Comparison of ENCODE assay signal across 1 cellular context in the genomic region with DNA sequence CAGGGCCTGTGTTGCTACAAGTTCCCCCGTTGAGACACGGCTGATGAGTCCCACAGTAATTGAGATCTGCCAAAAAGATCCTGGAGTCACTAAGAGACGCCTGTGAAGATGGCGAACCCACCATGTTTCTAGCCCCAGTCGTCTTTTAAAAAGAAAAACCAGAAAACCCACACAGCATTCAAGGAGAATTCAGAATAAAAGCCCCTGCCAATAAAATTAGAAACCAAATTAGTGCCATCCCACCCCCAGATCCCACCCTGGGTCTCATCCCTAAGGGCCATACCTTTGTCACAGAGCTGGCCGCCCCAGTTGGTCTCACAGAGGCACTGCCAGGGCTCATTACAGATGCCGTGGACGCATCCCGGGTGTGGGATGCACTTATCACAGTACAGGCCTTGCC.
TF ChIP-seq lines count a peak whose summit lies in the region.

No MANE protein-coding gene starts in this region.

TF ChIP-seq in HepG2, 621 proteins besides CTCF, POLR2A, EP300 and RAD21 (continued from another document):
- 0 out of 2 replicates have a peak, but pooled peaks have one; percentile 11 for TF ChIP-seq BRD4 (CRISPR knock-in tag; IDR thresholded peaks at IDR 0.05)
- TF ChIP-seq, protein P1, sequence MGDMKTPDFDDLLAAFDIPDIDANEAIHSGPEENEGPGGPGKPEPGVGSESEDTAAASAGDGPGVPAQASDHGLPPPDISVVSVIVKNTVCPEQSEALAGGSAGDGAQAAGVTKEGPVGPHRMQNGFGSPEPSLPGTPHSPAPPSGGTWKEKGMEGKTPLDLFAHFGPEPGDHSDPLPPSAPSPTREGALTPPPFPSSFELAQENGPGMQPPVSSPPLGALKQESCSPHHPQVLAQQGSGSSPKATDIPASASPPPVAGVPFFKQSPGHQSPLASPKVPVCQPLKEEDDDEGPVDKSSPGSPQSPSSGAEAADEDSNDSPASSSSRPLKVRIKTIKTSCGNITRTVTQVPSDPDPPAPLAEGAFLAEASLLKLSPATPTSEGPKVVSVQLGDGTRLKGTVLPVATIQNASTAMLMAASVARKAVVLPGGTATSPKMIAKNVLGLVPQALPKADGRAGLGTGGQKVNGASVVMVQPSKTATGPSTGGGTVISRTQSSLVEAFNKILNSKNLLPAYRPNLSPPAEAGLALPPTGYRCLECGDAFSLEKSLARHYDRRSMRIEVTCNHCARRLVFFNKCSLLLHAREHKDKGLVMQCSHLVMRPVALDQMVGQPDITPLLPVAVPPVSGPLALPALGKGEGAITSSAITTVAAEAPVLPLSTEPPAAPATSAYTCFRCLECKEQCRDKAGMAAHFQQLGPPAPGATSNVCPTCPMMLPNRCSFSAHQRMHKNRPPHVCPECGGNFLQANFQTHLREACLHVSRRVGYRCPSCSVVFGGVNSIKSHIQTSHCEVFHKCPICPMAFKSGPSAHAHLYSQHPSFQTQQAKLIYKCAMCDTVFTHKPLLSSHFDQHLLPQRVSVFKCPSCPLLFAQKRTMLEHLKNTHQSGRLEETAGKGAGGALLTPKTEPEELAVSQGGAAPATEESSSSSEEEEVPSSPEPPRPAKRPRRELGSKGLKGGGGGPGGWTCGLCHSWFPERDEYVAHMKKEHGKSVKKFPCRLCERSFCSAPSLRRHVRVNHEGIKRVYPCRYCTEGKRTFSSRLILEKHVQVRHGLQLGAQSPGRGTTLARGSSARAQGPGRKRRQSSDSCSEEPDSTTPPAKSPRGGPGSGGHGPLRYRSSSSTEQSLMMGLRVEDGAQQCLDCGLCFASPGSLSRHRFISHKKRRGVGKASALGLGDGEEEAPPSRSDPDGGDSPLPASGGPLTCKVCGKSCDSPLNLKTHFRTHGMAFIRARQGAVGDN (CRISPR knock-in tag; IDR thresholded peaks at IDR 0.05): 0 out of 2 replicates have a peak, but pooled peaks have one; percentile 34
- TF ChIP-seq RBM22 (optimal IDR thresholded peaks at IDR 0.05; ENCODE audit: low read length): peak; percentile 27
- TF ChIP-seq KAT7 (CRISPR knock-in tag; IDR thresholded peaks at IDR 0.05; ENCODE audit: borderline replicate concordance): no peak
